ENCODE assay signal across 15 cellular contexts in the genomic region with DNA sequence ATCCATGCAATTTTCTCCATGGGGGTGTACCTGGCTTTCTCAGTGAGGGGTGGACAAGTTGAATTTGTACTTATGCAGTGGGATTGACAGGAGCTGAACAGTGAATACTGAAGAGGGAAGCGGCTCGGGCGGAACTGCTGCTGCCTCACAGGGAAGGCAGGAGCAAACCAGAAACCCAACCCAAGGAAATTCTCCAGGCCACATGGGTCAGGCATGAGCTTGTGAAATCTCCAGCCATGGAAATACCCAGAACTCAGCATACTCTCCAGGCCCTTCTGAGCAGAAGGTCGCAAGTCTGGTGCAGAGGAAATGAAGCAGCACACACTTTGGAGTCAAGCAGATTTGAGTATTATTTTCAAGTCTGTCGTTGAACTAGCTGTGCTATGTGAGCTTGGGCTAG. TPM values are rescaled to one million over a fixed set of nuclear protein-coding genes. Genes with fewer than 3 reads are reported as not detected.
DNase-seq lines count a peak whose midpoint lies in the region; ATAC-seq and TF ChIP-seq lines count a peak whose summit lies in the region.
"Had no signal": no experiment of that assay in that cellular context is flagged by ENCODE, and none has a peak within 500 bp of the region (broad histone marks: within the 10 kb centered on the region; RNA-seq: fewer than 3 reads in every experiment).

No MANE protein-coding gene starts in this region.

- in situ Hi-C loops in gastrocnemius medialis (cut with MboI; ENCODE audit: low sequenced_read_pairs in 4 of 4) = no loop called here

- H3K36me3 ChIP-seq in gastrocnemius medialis = no peaks in the 10 kb centered on the region
- no peaks in the 10 kb centered on the region for H3K36me3 ChIP-seq in ovary
- H3K36me3 ChIP-seq: prostate gland, SJSA1, uterus had no signal

- H3K4me1 ChIP-seq in gastrocnemius medialis = peaks cover 15 to 28% of the 10 kb centered on the region in 2 donors
- H3K4me1 ChIP-seq in ovary (ENCODE audit: insufficient read depth) = peaks cover 5% of the 10 kb centered on the region
- H3K4me1 ChIP-seq: prostate gland, SJSA1, uterus had no signal

- 76 to 79% (median 79%) methylated on average over 5 of the region's 5 CpGs for WGBS in ovary, 3 donors

- no peaks in the 10 kb centered on the region for H3K9me3 ChIP-seq in gastrocnemius medialis
- H3K9me3 ChIP-seq in ovary = no peaks in the 10 kb centered on the region
- H3K9me3 ChIP-seq: prostate gland, SJSA1, uterus had no signal

- H3K27ac ChIP-seq in gastrocnemius medialis (peak overlapping the region in 2 of 4 donors; percentile 34 to 43), ovary (no peak overlapping the region)
- H3K27ac ChIP-seq: prostate gland, SJSA1, uterus had no signal

- intact Hi-C loops in gastrocnemius medialis (cut with DNase I; ENCODE audit: low total_unique reads) = no loop called here
- intact Hi-C loops in ovary (cut with DNase I) = no loop called here

- no peaks in the 10 kb centered on the region for H3K27me3 ChIP-seq in gastrocnemius medialis
- no peaks in the 10 kb centered on the region for H3K27me3 ChIP-seq in ovary
- H3K27me3 ChIP-seq: SJSA1, uterus had no signal

- TF ChIP-seq EP300 in ovary (IDR thresholded peaks at IDR 0.05) = no peak

- TF ChIP-seq POLR2A in gastrocnemius medialis (IDR thresholded peaks at IDR 0.05) = no peak
- no peak for TF ChIP-seq POLR2A in ovary (IDR thresholded peaks at IDR 0.05)

- DNase-seq in Kasumi-1 (lab: John Stamatoyannopoulos, UW) (peak; percentile 87 to 93), choroid plexus epithelial cell (ENCODE audit: low read depth) (peak; percentile 96), left kidney (ENCODE audit: low read depth, low spot score) (peak; percentile 66), gastrocnemius medialis (peak; percentile 9 to 26), T-helper 1 cell (no peak), ovary (no peak), retina (no peak)
- DNase-seq: activated naive CD4-positive, alpha-beta T cell treated with anti-CD3 and anti-CD28 coated beads, Interleukin-2, amount 50 U/mL, for 16 hours; central memory CD4-positive, alpha-beta T cell; DND-41; NCI-H2171; stimulated activated CD4-positive, alpha-beta T cell treated with anti-CD3 and anti-CD28 coated beads, Interleukin-4, amount 100 ng/mL, for 1 hour; uterus had no signal

- H3K4me3 ChIP-seq in choroid plexus epithelial cell (ENCODE audit: low read depth, low read length) (no peak overlapping the region), gastrocnemius medialis (no peak overlapping the region), ovary (no peak overlapping the region)
- H3K4me3 ChIP-seq: prostate gland, SJSA1, uterus had no signal

- no peak for TF ChIP-seq CTCF in choroid plexus epithelial cell (conservative IDR thresholded peaks at IDR 0.05; ENCODE audit: low read depth, low read length)
- TF ChIP-seq CTCF in gastrocnemius medialis (IDR thresholded peaks at IDR 0.05 in 4 of 5, conservative IDR thresholded peaks at IDR 0.05 in 1 of 5) = no peak
- TF ChIP-seq CTCF in ovary (IDR thresholded peaks at IDR 0.05) = no peak

- ATAC-seq in gastrocnemius medialis = peak in 1 of 2 donors; percentile 42

RNA-seq across cellular contexts. Expression of gene INO80C, which starts 26.5 kb away (rescaled TPM):
- total RNA-seq in gastrocnemius medialis (1 to 10 TPM; 5.3 to 6.4 (median 5.5) TPM), ovary (10 to 100 TPM in 2 of 7 donors, 1 to 10 TPM in 5; 1.8 to 12.7 (median 8.1) TPM)
- 10 to 100 TPM; 13.7 to 13.9 TPM for polyA plus RNA-seq in ovary

RNA-seq across cellular contexts. Expression of gene GALNT1, which starts 57.3 kb away (rescaled TPM):
- total RNA-seq in gastrocnemius medialis (10 to 100 TPM; 40.2 to 47.9 (median 45.0) TPM), ovary (10 to 100 TPM; 20.0 to 60.2 (median 40.4) TPM)
- polyA plus RNA-seq in ovary = 10 to 100 TPM; 20.5 to 45.9 TPM

Comparison
In these comparisons a context has a peak if more than half of its experiments do, and no peak if none do; other contexts are left out.
1. DNase-seq: peak in Kasumi-1 (2 of 2), choroid plexus epithelial cell (single experiment), left kidney (single experiment) and gastrocnemius medialis (2 of 2); none in T-helper 1 cell (0 of 5), ovary (0 of 5) and retina (single experiment).